ENCODE assay signal across 28 cellular contexts in the genomic region with DNA sequence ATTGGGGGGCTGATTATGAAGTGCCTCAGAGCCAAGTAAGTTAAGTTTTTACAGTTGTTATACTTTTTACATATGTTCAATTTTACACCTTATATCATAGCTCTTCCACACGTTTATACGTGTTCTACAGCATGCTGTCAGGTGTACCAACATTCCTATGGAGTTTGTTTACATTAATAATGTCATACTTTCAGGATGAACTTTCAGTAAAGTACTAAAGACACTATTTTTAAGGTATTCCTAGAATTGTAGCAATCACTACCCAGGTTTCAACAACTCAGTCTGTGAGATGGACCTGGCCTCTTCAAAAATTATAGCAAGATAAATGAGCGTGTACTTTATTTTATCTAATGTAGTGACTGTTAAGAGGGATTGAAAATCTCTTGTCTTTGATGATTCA.
"Had no signal": no experiment of that assay in that cellular context is flagged by ENCODE, and none has a peak within 500 bp of the region (broad histone marks: within the 10 kb centered on the region; RNA-seq: fewer than 3 reads in every experiment).

No MANE protein-coding gene starts in this region.

- H3K4me1 Mint-ChIP-seq: naive thymus-derived CD4-positive, alpha-beta T cell; stimulated activated naive B cell treated with anti-CD40 and anti-IgM and Interleukin-4, amounts not matched to agents 10 μg/mL and 1 μg/mL and 100 μg/mL, for 72 hours had no signal

- H3K4me3 ChIP-seq: hepatocyte, left ventricle myocardium inferior, lung, mucosa of descending colon, pancreas, prostate gland, skin epidermis, stomach, testis, thyroid gland, transverse colon, upper lobe of right lung had no signal

- H3K27me3 ChIP-seq: hepatocyte, pancreas, stomach, testis, thyroid gland, transverse colon, upper lobe of right lung had no signal

- DNase-seq: islet precursor cell; left ventricle myocardium inferior; mesendoderm; midbrain; mucosa of descending colon; naive thymus-derived CD4-positive, alpha-beta T cell; pancreas; posterior cingulate gyrus; retina; right cardiac atrium; stimulated activated CD4-positive, alpha-beta T cell treated with anti-CD3 and anti-CD28 coated beads, Interleukin-12 subunit alpha, Interleukin-12 subunit beta, amount 100 ng/mL, for 4 hours; stimulated activated CD4-positive, alpha-beta T cell treated with anti-CD3 and anti-CD28 coated beads, Interleukin-15, amount 100 ng/mL, for 24 hours; stimulated activated CD4-positive, alpha-beta T cell treated with anti-CD3 and anti-CD28 coated beads, Interleukin-2, amount 100 ng/mL, for 24 hours; stimulated activated CD4-positive, alpha-beta T cell treated with anti-CD3 and anti-CD28 coated beads, Interleukin-4, amount 100 ng/mL, for 1 hour; stimulated activated naive B cell treated with anti-CD40 and anti-IgM and Interleukin-4, amounts not matched to agents 10 μg/mL and 1 μg/mL and 100 μg/mL, for 72 hours; stimulated activated naive CD8-positive, alpha-beta T cell treated with anti-CD3 and anti-CD28 coated beads, Interleukin-15, Interleukin-2, amounts not matched to agents 100 U/mL and 50 U/mL, for 24 hours; stomach; testis; thyroid gland; transverse colon; upper lobe of right lung had no signal

- H3K9me3 ChIP-seq: left ventricle myocardium inferior, mucosa of descending colon, pancreas, prostate gland, stomach, testis, thyroid gland, transverse colon, upper lobe of right lung had no signal

- H3K27ac Mint-ChIP-seq: naive thymus-derived CD4-positive, alpha-beta T cell; natural killer cell treated with Interleukin-12 subunit alpha and Interleukin-12 subunit beta and Interleukin-15 and Interleukin-18, amount 100 ng/mL, for 72 hours; stimulated activated naive B cell treated with anti-CD40 and anti-IgM and Interleukin-4, amounts not matched to agents 10 μg/mL and 1 μg/mL and 100 μg/mL, for 72 hours had no signal

- H3K9me3 Mint-ChIP-seq: stimulated activated naive B cell treated with anti-CD40 and anti-IgM and Interleukin-4, amounts not matched to agents 10 μg/mL and 1 μg/mL and 100 μg/mL, for 72 hours had no signal

- H3K27ac ChIP-seq: hepatocyte, left ventricle myocardium inferior, pancreas, prostate gland, skin epidermis, stomach, testis, thyroid gland, transverse colon, upper lobe of right lung had no signal

- H3K4me1 ChIP-seq: left ventricle myocardium inferior, pancreas, prostate gland, stomach, testis, thyroid gland, transverse colon, upper lobe of right lung had no signal

- H3K36me3 ChIP-seq: left ventricle myocardium inferior, pancreas, prostate gland, thyroid gland, transverse colon, upper lobe of right lung had no signal

- H3K27me3 Mint-ChIP-seq: natural killer cell treated with Interleukin-12 subunit alpha and Interleukin-12 subunit beta and Interleukin-15 and Interleukin-18, amount 100 ng/mL, for 72 hours had no signal

- H3K36me3 Mint-ChIP-seq: naive thymus-derived CD4-positive, alpha-beta T cell; natural killer cell treated with Interleukin-12 subunit alpha and Interleukin-12 subunit beta and Interleukin-15 and Interleukin-18, amount 100 ng/mL, for 72 hours; stimulated activated naive B cell treated with anti-CD40 and anti-IgM and Interleukin-4, amounts not matched to agents 10 μg/mL and 1 μg/mL and 100 μg/mL, for 72 hours had no signal

- FAIRE-seq: urothelium cell line had no signal

- H3K4me3 Mint-ChIP-seq: naive thymus-derived CD4-positive, alpha-beta T cell; natural killer cell treated with Interleukin-12 subunit alpha and Interleukin-12 subunit beta and Interleukin-15 and Interleukin-18, amount 100 ng/mL, for 72 hours; stimulated activated naive B cell treated with anti-CD40 and anti-IgM and Interleukin-4, amounts not matched to agents 10 μg/mL and 1 μg/mL and 100 μg/mL, for 72 hours had no signal

- ATAC-seq: mucosa of descending colon; naive thymus-derived CD4-positive, alpha-beta T cell; natural killer cell treated with Interleukin-12 subunit alpha and Interleukin-12 subunit beta and Interleukin-15 and Interleukin-18, amount 100 ng/mL, for 72 hours; pancreas; right cardiac atrium; sciatic nerve; stimulated activated naive B cell treated with anti-CD40 and anti-IgM and Interleukin-4, amounts not matched to agents 10 μg/mL and 1 μg/mL and 100 μg/mL, for 72 hours; stimulated activated naive CD8-positive, alpha-beta T cell treated with anti-CD3 and anti-CD28 coated beads, Interleukin-15, Interleukin-2, amounts not matched to agents 100 U/mL and 50 U/mL, for 24 hours; upper lobe of right lung had no signal
